ENCODE assay signal across 1 cellular context in genomic region chr5:972575-972974, GRCh38. TPM values are rescaled to one million over a fixed set of nuclear protein-coding genes. Genes with fewer than 3 reads are reported as not detected.
"Had no signal": no experiment of that assay in that cellular context is flagged by ENCODE, and none has a peak within 500 bp of the region (broad histone marks: within the 10 kb centered on the region; RNA-seq: fewer than 3 reads in every experiment).

No MANE protein-coding gene starts in this region.

RNA-seq across cellular contexts. Expression of gene NKD2, which starts 36.0 kb away (rescaled TPM):
- total RNA-seq: T-helper 17 cell had no signal
